In the genomic region with DNA sequence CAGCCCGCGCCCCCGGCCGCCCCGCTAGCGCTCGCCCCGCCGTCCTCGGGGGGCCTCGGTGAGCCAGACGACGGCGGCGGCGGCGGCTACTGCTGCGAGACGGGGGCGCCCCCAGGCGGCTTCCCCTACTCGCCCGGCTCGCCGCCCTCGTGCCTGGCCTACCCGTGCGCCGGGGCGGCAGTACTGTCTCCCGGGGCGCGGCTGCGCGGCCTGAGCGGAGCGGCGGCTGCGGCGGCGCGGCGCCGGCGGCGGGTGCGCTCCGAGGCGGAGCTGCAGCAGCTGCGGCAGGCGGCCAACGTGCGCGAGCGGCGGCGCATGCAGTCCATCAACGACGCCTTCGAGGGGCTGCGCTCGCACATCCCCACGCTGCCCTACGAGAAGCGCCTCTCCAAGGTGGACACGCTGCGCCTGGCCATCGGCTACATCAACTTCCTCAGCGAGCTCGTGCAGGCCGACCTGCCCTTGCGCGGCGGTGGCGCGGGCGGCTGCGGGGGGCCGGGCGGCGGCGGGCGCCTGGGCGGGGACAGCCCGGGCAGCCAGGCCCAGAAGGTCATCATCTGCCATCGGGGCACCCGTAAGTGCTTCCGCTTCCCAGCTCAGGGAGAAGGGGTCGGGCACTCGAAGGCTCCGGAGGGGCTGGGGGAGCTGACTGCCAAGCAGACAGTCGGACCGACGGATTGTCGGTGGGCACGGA, we compare ENCODE assay signal across 2 cellular contexts.
TF ChIP-seq lines count a peak whose summit lies in the region.

No MANE protein-coding gene starts in this region.

TF ChIP-seq in GM23338, 12 proteins besides CTCF, POLR2A, EP300 and RAD21:
- TF ChIP-seq, protein P1, sequence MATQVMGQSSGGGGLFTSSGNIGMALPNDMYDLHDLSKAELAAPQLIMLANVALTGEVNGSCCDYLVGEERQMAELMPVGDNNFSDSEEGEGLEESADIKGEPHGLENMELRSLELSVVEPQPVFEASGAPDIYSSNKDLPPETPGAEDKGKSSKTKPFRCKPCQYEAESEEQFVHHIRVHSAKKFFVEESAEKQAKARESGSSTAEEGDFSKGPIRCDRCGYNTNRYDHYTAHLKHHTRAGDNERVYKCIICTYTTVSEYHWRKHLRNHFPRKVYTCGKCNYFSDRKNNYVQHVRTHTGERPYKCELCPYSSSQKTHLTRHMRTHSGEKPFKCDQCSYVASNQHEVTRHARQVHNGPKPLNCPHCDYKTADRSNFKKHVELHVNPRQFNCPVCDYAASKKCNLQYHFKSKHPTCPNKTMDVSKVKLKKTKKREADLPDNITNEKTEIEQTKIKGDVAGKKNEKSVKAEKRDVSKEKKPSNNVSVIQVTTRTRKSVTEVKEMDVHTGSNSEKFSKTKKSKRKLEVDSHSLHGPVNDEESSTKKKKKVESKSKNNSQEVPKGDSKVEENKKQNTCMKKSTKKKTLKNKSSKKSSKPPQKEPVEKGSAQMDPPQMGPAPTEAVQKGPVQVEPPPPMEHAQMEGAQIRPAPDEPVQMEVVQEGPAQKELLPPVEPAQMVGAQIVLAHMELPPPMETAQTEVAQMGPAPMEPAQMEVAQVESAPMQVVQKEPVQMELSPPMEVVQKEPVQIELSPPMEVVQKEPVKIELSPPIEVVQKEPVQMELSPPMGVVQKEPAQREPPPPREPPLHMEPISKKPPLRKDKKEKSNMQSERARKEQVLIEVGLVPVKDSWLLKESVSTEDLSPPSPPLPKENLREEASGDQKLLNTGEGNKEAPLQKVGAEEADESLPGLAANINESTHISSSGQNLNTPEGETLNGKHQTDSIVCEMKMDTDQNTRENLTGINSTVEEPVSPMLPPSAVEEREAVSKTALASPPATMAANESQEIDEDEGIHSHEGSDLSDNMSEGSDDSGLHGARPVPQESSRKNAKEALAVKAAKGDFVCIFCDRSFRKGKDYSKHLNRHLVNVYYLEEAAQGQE (IDR thresholded peaks at IDR 0.05; ENCODE audit: unreplicated experiment): no peak
- TF ChIP-seq ZNF331 (CRISPR knock-in tag; IDR thresholded peaks at IDR 0.05; ENCODE audit: low read depth) (no peak), ZNF462 (CRISPR knock-in tag; IDR thresholded peaks at IDR 0.05) (no peak), POLR2AphosphoS5 (IDR thresholded peaks at IDR 0.05; ENCODE audit: low read depth) (no peak), EZH2phosphoT487 (IDR thresholded peaks at IDR 0.05; ENCODE audit: unreplicated experiment) (no peak), NANOG (IDR thresholded peaks at IDR 0.05; ENCODE audit: borderline replicate concordance) (no peak), ZNF114 (CRISPR knock-in tag; IDR thresholded peaks at IDR 0.05) (no peak)
- TF ChIP-seq, protein P2, sequence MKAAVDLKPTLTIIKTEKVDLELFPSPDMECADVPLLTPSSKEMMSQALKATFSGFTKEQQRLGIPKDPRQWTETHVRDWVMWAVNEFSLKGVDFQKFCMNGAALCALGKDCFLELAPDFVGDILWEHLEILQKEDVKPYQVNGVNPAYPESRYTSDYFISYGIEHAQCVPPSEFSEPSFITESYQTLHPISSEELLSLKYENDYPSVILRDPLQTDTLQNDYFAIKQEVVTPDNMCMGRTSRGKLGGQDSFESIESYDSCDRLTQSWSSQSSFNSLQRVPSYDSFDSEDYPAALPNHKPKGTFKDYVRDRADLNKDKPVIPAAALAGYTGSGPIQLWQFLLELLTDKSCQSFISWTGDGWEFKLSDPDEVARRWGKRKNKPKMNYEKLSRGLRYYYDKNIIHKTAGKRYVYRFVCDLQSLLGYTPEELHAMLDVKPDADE (IDR thresholded peaks at IDR 0.05): no peak
TF ChIP-seq in GM23338: peak in this region for 0.

TF ChIP-seq in WTC11, 78 proteins besides CTCF, POLR2A, EP300 and RAD21 (continued from another document and continues in another):
- TF ChIP-seq, protein P3, sequence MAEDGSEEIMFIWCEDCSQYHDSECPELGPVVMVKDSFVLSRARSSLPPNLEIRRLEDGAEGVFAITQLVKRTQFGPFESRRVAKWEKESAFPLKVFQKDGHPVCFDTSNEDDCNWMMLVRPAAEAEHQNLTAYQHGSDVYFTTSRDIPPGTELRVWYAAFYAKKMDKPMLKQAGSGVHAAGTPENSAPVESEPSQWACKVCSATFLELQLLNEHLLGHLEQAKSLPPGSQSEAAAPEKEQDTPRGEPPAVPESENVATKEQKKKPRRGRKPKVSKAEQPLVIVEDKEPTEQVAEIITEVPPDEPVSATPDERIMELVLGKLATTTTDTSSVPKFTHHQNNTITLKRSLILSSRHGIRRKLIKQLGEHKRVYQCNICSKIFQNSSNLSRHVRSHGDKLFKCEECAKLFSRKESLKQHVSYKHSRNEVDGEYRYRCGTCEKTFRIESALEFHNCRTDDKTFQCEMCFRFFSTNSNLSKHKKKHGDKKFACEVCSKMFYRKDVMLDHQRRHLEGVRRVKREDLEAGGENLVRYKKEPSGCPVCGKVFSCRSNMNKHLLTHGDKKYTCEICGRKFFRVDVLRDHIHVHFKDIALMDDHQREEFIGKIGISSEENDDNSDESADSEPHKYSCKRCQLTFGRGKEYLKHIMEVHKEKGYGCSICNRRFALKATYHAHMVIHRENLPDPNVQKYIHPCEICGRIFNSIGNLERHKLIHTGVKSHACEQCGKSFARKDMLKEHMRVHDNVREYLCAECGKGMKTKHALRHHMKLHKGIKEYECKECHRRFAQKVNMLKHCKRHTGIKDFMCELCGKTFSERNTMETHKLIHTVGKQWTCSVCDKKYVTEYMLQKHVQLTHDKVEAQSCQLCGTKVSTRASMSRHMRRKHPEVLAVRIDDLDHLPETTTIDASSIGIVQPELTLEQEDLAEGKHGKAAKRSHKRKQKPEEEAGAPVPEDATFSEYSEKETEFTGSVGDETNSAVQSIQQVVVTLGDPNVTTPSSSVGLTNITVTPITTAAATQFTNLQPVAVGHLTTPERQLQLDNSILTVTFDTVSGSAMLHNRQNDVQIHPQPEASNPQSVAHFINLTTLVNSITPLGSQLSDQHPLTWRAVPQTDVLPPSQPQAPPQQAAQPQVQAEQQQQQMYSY (CRISPR knock-in tag; IDR thresholded peaks at IDR 0.05): no peak
- TF ChIP-seq ESRRA (CRISPR knock-in tag; IDR thresholded peaks at IDR 0.05; ENCODE audit: borderline replicate concordance): no peak
- TF ChIP-seq, protein P4, sequence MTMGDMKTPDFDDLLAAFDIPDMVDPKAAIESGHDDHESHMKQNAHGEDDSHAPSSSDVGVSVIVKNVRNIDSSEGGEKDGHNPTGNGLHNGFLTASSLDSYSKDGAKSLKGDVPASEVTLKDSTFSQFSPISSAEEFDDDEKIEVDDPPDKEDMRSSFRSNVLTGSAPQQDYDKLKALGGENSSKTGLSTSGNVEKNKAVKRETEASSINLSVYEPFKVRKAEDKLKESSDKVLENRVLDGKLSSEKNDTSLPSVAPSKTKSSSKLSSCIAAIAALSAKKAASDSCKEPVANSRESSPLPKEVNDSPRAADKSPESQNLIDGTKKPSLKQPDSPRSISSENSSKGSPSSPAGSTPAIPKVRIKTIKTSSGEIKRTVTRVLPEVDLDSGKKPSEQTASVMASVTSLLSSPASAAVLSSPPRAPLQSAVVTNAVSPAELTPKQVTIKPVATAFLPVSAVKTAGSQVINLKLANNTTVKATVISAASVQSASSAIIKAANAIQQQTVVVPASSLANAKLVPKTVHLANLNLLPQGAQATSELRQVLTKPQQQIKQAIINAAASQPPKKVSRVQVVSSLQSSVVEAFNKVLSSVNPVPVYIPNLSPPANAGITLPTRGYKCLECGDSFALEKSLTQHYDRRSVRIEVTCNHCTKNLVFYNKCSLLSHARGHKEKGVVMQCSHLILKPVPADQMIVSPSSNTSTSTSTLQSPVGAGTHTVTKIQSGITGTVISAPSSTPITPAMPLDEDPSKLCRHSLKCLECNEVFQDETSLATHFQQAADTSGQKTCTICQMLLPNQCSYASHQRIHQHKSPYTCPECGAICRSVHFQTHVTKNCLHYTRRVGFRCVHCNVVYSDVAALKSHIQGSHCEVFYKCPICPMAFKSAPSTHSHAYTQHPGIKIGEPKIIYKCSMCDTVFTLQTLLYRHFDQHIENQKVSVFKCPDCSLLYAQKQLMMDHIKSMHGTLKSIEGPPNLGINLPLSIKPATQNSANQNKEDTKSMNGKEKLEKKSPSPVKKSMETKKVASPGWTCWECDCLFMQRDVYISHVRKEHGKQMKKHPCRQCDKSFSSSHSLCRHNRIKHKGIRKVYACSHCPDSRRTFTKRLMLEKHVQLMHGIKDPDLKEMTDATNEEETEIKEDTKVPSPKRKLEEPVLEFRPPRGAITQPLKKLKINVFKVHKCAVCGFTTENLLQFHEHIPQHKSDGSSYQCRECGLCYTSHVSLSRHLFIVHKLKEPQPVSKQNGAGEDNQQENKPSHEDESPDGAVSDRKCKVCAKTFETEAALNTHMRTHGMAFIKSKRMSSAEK (CRISPR knock-in tag; IDR thresholded peaks at IDR 0.05; ENCODE audit: borderline replicate concordance): no peak
- peak; percentile 38; the same call in 1 of the 2 replicates for TF ChIP-seq CREM (CRISPR knock-in tag; IDR thresholded peaks at IDR 0.05)
- TF ChIP-seq SP1 (CRISPR knock-in tag; conservative IDR thresholded peaks at IDR 0.05): peak; percentile 46; the same call in 1 of the 2 replicates
- no peak for TF ChIP-seq ZNF232 (CRISPR knock-in tag; IDR thresholded peaks at IDR 0.05)
- no peak for TF ChIP-seq ZNF317 (CRISPR knock-in tag; IDR thresholded peaks at IDR 0.05; ENCODE audit: borderline replicate concordance, low read depth)
- no peak for TF ChIP-seq NR2C2 (CRISPR knock-in tag; IDR thresholded peaks at IDR 0.05)
- TF ChIP-seq MLX (CRISPR knock-in tag; IDR thresholded peaks at IDR 0.05): no peak
- TF ChIP-seq, protein P5, sequence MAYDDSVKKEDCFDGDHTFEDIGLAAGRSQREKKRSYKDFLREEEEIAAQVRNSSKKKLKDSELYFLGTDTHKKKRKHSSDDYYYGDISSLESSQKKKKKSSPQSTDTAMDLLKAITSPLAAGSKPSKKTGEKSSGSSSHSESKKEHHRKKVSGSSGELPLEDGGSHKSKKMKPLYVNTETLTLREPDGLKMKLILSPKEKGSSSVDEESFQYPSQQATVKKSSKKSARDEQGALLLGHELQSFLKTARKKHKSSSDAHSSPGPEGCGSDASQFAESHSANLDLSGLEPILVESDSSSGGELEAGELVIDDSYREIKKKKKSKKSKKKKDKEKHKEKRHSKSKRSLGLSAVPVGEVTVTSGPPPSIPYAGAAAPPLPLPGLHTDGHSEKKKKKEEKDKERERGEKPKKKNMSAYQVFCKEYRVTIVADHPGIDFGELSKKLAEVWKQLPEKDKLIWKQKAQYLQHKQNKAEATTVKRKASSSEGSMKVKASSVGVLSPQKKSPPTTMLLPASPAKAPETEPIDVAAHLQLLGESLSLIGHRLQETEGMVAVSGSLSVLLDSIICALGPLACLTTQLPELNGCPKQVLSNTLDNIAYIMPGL (CRISPR knock-in tag; IDR thresholded peaks at IDR 0.05): 0 out of 2 replicates have a peak, but pooled peaks have one; percentile 47
- no peak for TF ChIP-seq ZNF416 (CRISPR knock-in tag; IDR thresholded peaks at IDR 0.05)
- no peak for TF ChIP-seq USF2 (CRISPR knock-in tag; IDR thresholded peaks at IDR 0.05)
- TF ChIP-seq TEAD1 (CRISPR knock-in tag; IDR thresholded peaks at IDR 0.05): no peak
- TF ChIP-seq, protein P6, sequence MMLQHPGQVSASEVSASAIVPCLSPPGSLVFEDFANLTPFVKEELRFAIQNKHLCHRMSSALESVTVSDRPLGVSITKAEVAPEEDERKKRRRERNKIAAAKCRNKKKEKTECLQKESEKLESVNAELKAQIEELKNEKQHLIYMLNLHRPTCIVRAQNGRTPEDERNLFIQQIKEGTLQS (CRISPR knock-in tag; conservative IDR thresholded peaks at IDR 0.05): no peak
- TF ChIP-seq, protein P7, sequence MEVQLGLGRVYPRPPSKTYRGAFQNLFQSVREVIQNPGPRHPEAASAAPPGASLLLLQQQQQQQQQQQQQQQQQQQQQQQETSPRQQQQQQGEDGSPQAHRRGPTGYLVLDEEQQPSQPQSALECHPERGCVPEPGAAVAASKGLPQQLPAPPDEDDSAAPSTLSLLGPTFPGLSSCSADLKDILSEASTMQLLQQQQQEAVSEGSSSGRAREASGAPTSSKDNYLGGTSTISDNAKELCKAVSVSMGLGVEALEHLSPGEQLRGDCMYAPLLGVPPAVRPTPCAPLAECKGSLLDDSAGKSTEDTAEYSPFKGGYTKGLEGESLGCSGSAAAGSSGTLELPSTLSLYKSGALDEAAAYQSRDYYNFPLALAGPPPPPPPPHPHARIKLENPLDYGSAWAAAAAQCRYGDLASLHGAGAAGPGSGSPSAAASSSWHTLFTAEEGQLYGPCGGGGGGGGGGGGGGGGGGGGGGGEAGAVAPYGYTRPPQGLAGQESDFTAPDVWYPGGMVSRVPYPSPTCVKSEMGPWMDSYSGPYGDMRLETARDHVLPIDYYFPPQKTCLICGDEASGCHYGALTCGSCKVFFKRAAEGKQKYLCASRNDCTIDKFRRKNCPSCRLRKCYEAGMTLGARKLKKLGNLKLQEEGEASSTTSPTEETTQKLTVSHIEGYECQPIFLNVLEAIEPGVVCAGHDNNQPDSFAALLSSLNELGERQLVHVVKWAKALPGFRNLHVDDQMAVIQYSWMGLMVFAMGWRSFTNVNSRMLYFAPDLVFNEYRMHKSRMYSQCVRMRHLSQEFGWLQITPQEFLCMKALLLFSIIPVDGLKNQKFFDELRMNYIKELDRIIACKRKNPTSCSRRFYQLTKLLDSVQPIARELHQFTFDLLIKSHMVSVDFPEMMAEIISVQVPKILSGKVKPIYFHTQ (CRISPR knock-in tag; IDR thresholded peaks at IDR 0.05): no peak
- no peak for TF ChIP-seq ZBTB21 (CRISPR knock-in tag; IDR thresholded peaks at IDR 0.05; ENCODE audit: borderline replicate concordance)
- peak; percentile 51; the same call in 1 of the 2 replicates for TF ChIP-seq FOXP1 (CRISPR knock-in tag; IDR thresholded peaks at IDR 0.05; ENCODE audit: borderline replicate concordance)
- TF ChIP-seq, protein P8, sequence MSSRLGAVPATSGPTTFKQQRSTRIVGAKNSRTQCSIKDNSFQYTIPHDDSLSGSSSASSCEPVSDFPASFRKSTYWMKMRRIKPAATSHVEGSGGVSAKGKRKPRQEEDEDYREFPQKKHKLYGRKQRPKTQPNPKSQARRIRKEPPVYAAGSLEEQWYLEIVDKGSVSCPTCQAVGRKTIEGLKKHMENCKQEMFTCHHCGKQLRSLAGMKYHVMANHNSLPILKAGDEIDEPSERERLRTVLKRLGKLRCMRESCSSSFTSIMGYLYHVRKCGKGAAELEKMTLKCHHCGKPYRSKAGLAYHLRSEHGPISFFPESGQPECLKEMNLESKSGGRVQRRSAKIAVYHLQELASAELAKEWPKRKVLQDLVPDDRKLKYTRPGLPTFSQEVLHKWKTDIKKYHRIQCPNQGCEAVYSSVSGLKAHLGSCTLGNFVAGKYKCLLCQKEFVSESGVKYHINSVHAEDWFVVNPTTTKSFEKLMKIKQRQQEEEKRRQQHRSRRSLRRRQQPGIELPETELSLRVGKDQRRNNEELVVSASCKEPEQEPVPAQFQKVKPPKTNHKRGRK (CRISPR knock-in tag; IDR thresholded peaks at IDR 0.05; ENCODE audit: borderline replicate concordance): no peak
- TF ChIP-seq NFYB (CRISPR knock-in tag; conservative IDR thresholded peaks at IDR 0.05; ENCODE audit: low read depth): no peak
